1 cellular context compared by ENCODE assay signal in genomic region chr6:32947552-32948465, GRCh38.
TF ChIP-seq lines count a peak whose summit lies in the region.

No MANE protein-coding gene starts in this region.

TF ChIP-seq in GM12878, 131 proteins besides CTCF, POLR2A, EP300 and RAD21 (continued from another document and continues in another):
- TF ChIP-seq ZBTB33 (IDR thresholded peaks at IDR 0.05) (no peak), PAX5 (IDR thresholded peaks at IDR 0.05; ENCODE audit: borderline replicate concordance, low read depth, low read length) (0 out of 2 replicates have a peak, but pooled peaks have one; percentile 5), TCF7 (IDR thresholded peaks at IDR 0.05; ENCODE audit: borderline replicate concordance) (no peak), KAT2A (conservative IDR thresholded peaks at IDR 0.05; ENCODE audit: control insufficient read depth, low read depth, low read length) (no peak), SMAD5 (IDR thresholded peaks at IDR 0.05; ENCODE audit: low read depth) (0 out of 2 replicates have a peak, but pooled peaks have one; percentile 9), SUZ12 (IDR thresholded peaks at IDR 0.05; ENCODE audit: unreplicated experiment) (no peak), ZNF24 (IDR thresholded peaks at IDR 0.05) (no peak), PBX3 (IDR thresholded peaks at IDR 0.05; ENCODE audit: insufficient replicate concordance, low read depth, low read length) (no peak), MTA3 (IDR thresholded peaks at IDR 0.05; ENCODE audit: borderline replicate concordance, low read length) (peak; percentile 79; the same call in 1 of the 2 replicates), CBX5 (IDR thresholded peaks at IDR 0.05; ENCODE audit: low read depth) (no peak), IRF4 (IDR thresholded peaks at IDR 0.05; ENCODE audit: low read depth, low read length) (0 out of 2 replicates have a peak, but pooled peaks have one; percentile 10), ZBTB40 (IDR thresholded peaks at IDR 0.05; ENCODE audit: borderline replicate concordance) (0 out of 2 replicates have a peak, but pooled peaks have one; percentile 56), POLR2AphosphoS2 (IDR thresholded peaks at IDR 0.05; ENCODE audit: low read depth, low read length) (no peak; the same call in none of the 2 replicates), ZNF384 (IDR thresholded peaks at IDR 0.05; ENCODE audit: borderline replicate concordance, low read depth, low read length) (no peak), ETV6 (conservative IDR thresholded peaks at IDR 0.05 in 1 of 2, IDR thresholded peaks at IDR 0.05 in 1 of 2; ENCODE audit: borderline replicate concordance in 1 of 2, low read depth in 1 of 2) (no peak), E2F8 (IDR thresholded peaks at IDR 0.05; ENCODE audit: low read depth, partially characterized antibody) (no peak), RUNX3 (IDR thresholded peaks at IDR 0.05; ENCODE audit: low read length) (peak; percentile 24; the same call in 1 of the 2 replicates), IKZF1 (conservative IDR thresholded peaks at IDR 0.05) (peak; percentile 54; the same call in 1 of the 2 replicates), NR2F1 (conservative IDR thresholded peaks at IDR 0.05) (no peak), TCF12 (IDR thresholded peaks at IDR 0.05; ENCODE audit: low read depth, low read length) (no peak), GABPA (IDR thresholded peaks at IDR 0.05; ENCODE audit: low read depth) (no peak), TAF1 (IDR thresholded peaks at IDR 0.05; ENCODE audit: borderline replicate concordance, low read depth, low read length) (no peak), SP1 (IDR thresholded peaks at IDR 0.05; ENCODE audit: low read depth, low read length) (no peak), MTA2 (IDR thresholded peaks at IDR 0.05; ENCODE audit: low read depth) (no peak), IKZF2 (IDR thresholded peaks at IDR 0.05) (peak; percentile 25 to 49; a peak in 1 of 4 replicates), RELA (IDR thresholded peaks at IDR 0.05; ENCODE audit: borderline replicate concordance, partially characterized antibody) (no peak), BRCA1 (IDR thresholded peaks at IDR 0.05; ENCODE audit: low read depth, low read length) (no peak), SIX5 (IDR thresholded peaks at IDR 0.05; ENCODE audit: low read depth, low read length, severe bottlenecking) (no peak), STAT3 (IDR thresholded peaks at IDR 0.05; ENCODE audit: low read depth, low read length) (no peak), LARP7 (IDR thresholded peaks at IDR 0.05) (no peak)
- TF ChIP-seq, protein P1, sequence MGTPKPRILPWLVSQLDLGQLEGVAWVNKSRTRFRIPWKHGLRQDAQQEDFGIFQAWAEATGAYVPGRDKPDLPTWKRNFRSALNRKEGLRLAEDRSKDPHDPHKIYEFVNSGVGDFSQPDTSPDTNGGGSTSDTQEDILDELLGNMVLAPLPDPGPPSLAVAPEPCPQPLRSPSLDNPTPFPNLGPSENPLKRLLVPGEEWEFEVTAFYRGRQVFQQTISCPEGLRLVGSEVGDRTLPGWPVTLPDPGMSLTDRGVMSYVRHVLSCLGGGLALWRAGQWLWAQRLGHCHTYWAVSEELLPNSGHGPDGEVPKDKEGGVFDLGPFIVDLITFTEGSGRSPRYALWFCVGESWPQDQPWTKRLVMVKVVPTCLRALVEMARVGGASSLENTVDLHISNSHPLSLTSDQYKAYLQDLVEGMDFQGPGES (IDR thresholded peaks at IDR 0.05), result no peak
- TF ChIP-seq, protein P2, sequence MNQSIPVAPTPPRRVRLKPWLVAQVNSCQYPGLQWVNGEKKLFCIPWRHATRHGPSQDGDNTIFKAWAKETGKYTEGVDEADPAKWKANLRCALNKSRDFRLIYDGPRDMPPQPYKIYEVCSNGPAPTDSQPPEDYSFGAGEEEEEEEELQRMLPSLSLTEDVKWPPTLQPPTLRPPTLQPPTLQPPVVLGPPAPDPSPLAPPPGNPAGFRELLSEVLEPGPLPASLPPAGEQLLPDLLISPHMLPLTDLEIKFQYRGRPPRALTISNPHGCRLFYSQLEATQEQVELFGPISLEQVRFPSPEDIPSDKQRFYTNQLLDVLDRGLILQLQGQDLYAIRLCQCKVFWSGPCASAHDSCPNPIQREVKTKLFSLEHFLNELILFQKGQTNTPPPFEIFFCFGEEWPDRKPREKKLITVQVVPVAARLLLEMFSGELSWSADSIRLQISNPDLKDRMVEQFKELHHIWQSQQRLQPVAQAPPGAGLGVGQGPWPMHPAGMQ (IDR thresholded peaks at IDR 0.05; ENCODE audit: borderline replicate concordance), result no peak
- TF ChIP-seq, protein P3, sequence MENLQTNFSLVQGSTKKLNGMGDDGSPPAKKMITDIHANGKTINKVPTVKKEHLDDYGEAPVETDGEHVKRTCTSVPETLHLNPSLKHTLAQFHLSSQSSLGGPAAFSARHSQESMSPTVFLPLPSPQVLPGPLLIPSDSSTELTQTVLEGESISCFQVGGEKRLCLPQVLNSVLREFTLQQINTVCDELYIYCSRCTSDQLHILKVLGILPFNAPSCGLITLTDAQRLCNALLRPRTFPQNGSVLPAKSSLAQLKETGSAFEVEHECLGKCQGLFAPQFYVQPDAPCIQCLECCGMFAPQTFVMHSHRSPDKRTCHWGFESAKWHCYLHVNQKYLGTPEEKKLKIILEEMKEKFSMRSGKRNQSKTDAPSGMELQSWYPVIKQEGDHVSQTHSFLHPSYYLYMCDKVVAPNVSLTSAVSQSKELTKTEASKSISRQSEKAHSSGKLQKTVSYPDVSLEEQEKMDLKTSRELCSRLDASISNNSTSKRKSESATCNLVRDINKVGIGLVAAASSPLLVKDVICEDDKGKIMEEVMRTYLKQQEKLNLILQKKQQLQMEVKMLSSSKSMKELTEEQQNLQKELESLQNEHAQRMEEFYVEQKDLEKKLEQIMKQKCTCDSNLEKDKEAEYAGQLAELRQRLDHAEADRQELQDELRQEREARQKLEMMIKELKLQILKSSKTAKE (IDR thresholded peaks at IDR 0.05; ENCODE audit: low read depth, poor library complexity, severe bottlenecking), result peak; percentile 45
- TF ChIP-seq, protein P4, sequence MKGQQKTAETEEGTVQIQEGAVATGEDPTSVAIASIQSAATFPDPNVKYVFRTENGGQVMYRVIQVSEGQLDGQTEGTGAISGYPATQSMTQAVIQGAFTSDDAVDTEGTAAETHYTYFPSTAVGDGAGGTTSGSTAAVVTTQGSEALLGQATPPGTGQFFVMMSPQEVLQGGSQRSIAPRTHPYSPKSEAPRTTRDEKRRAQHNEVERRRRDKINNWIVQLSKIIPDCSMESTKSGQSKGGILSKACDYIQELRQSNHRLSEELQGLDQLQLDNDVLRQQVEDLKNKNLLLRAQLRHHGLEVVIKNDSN (IDR thresholded peaks at IDR 0.05; ENCODE audit: borderline replicate concordance, extremely low read length, insufficient read depth, low read depth, low read length), result no peak
- TF ChIP-seq, protein P5, sequence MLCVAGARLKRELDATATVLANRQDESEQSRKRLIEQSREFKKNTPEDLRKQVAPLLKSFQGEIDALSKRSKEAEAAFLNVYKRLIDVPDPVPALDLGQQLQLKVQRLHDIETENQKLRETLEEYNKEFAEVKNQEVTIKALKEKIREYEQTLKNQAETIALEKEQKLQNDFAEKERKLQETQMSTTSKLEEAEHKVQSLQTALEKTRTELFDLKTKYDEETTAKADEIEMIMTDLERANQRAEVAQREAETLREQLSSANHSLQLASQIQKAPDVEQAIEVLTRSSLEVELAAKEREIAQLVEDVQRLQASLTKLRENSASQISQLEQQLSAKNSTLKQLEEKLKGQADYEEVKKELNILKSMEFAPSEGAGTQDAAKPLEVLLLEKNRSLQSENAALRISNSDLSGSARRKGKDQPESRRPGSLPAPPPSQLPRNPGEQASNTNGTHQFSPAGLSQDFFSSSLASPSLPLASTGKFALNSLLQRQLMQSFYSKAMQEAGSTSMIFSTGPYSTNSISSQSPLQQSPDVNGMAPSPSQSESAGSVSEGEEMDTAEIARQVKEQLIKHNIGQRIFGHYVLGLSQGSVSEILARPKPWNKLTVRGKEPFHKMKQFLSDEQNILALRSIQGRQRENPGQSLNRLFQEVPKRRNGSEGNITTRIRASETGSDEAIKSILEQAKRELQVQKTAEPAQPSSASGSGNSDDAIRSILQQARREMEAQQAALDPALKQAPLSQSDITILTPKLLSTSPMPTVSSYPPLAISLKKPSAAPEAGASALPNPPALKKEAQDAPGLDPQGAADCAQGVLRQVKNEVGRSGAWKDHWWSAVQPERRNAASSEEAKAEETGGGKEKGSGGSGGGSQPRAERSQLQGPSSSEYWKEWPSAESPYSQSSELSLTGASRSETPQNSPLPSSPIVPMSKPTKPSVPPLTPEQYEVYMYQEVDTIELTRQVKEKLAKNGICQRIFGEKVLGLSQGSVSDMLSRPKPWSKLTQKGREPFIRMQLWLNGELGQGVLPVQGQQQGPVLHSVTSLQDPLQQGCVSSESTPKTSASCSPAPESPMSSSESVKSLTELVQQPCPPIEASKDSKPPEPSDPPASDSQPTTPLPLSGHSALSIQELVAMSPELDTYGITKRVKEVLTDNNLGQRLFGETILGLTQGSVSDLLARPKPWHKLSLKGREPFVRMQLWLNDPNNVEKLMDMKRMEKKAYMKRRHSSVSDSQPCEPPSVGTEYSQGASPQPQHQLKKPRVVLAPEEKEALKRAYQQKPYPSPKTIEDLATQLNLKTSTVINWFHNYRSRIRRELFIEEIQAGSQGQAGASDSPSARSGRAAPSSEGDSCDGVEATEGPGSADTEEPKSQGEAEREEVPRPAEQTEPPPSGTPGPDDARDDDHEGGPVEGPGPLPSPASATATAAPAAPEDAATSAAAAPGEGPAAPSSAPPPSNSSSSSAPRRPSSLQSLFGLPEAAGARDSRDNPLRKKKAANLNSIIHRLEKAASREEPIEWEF (IDR thresholded peaks at IDR 0.05; ENCODE audit: insufficient replicate concordance, low read depth, low read length), result no peak
